ENCODE assay signal across 1 cellular context in the genomic region with DNA sequence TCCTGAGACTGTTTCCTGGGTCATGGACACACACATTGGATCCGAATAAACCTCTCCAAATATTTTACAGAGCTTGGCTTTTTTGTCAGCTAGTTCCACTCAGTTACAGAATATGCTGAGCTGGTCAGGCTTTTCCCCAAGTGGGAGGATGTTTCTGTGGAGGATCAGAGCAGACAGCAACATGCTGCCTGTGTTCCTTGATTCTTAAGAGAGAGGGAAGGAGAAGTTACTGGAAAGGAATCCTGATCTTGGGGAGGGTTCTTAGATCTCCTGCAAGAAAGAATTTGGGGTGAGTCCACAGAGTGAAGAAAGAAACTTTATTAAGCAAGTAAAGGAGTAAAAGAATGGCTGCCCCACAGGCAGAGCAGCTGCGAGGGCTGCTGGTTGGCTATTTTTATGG.
TF ChIP-seq lines count a peak whose summit lies in the region.

No MANE protein-coding gene starts in this region.

TF ChIP-seq in GM23338, 12 proteins besides CTCF, POLR2A, EP300 and RAD21 (continued from another document):
- TF ChIP-seq, protein P1, sequence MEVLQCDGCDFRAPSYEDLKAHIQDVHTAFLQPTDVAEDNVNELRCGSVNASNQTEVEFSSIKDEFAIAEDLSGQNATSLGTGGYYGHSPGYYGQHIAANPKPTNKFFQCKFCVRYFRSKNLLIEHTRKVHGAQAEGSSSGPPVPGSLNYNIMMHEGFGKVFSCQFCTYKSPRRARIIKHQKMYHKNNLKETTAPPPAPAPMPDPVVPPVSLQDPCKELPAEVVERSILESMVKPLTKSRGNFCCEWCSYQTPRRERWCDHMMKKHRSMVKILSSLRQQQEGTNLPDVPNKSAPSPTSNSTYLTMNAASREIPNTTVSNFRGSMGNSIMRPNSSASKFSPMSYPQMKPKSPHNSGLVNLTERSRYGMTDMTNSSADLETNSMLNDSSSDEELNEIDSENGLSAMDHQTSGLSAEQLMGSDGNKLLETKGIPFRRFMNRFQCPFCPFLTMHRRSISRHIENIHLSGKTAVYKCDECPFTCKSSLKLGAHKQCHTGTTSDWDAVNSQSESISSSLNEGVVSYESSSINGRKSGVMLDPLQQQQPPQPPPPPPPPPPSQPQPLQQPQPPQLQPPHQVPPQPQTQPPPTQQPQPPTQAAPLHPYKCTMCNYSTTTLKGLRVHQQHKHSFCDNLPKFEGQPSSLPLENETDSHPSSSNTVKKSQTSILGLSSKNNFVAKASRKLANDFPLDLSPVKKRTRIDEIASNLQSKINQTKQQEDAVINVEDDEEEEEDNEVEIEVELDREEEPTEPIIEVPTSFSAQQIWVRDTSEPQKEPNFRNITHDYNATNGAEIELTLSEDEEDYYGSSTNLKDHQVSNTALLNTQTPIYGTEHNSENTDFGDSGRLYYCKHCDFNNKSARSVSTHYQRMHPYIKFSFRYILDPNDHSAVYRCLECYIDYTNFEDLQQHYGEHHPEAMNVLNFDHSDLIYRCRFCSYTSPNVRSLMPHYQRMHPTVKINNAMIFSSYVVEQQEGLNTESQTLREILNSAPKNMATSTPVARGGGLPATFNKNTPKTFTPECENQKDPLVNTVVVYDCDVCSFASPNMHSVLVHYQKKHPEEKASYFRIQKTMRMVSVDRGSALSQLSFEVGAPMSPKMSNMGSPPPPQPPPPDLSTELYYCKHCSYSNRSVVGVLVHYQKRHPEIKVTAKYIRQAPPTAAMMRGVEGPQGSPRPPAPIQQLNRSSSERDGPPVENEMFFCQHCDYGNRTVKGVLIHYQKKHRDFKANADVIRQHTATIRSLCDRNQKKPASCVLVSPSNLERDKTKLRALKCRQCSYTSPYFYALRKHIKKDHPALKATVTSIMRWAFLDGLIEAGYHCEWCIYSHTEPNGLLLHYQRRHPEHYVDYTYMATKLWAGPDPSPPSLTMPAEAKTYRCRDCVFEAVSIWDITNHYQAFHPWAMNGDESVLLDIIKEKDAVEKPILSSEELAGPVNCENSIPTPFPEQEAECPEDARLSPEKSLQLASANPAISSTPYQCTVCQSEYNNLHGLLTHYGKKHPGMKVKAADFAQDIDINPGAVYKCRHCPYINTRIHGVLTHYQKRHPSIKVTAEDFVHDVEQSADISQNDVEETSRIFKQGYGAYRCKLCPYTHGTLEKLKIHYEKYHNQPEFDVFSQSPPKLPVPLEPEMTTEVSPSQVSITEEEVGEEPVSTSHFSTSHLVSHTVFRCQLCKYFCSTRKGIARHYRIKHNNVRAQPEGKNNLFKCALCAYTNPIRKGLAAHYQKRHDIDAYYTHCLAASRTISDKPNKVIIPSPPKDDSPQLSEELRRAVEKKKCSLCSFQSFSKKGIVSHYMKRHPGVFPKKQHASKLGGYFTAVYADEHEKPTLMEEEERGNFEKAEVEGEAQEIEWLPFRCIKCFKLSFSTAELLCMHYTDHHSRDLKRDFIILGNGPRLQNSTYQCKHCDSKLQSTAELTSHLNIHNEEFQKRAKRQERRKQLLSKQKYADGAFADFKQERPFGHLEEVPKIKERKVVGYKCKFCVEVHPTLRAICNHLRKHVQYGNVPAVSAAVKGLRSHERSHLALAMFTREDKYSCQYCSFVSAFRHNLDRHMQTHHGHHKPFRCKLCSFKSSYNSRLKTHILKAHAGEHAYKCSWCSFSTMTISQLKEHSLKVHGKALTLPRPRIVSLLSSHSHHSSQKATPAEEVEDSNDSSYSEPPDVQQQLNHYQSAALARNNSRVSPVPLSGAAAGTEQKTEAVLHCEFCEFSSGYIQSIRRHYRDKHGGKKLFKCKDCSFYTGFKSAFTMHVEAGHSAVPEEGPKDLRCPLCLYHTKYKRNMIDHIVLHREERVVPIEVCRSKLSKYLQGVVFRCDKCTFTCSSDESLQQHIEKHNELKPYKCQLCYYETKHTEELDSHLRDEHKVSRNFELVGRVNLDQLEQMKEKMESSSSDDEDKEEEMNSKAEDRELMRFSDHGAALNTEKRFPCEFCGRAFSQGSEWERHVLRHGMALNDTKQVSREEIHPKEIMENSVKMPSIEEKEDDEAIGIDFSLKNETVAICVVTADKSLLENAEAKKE (CRISPR knock-in tag; IDR thresholded peaks at IDR 0.05) = no peak
- TF ChIP-seq ZNF331 (CRISPR knock-in tag; IDR thresholded peaks at IDR 0.05; ENCODE audit: low read depth) = no peak
- TF ChIP-seq, protein P2, sequence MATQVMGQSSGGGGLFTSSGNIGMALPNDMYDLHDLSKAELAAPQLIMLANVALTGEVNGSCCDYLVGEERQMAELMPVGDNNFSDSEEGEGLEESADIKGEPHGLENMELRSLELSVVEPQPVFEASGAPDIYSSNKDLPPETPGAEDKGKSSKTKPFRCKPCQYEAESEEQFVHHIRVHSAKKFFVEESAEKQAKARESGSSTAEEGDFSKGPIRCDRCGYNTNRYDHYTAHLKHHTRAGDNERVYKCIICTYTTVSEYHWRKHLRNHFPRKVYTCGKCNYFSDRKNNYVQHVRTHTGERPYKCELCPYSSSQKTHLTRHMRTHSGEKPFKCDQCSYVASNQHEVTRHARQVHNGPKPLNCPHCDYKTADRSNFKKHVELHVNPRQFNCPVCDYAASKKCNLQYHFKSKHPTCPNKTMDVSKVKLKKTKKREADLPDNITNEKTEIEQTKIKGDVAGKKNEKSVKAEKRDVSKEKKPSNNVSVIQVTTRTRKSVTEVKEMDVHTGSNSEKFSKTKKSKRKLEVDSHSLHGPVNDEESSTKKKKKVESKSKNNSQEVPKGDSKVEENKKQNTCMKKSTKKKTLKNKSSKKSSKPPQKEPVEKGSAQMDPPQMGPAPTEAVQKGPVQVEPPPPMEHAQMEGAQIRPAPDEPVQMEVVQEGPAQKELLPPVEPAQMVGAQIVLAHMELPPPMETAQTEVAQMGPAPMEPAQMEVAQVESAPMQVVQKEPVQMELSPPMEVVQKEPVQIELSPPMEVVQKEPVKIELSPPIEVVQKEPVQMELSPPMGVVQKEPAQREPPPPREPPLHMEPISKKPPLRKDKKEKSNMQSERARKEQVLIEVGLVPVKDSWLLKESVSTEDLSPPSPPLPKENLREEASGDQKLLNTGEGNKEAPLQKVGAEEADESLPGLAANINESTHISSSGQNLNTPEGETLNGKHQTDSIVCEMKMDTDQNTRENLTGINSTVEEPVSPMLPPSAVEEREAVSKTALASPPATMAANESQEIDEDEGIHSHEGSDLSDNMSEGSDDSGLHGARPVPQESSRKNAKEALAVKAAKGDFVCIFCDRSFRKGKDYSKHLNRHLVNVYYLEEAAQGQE (IDR thresholded peaks at IDR 0.05; ENCODE audit: unreplicated experiment) = no peak
- TF ChIP-seq EZH2phosphoT487 (IDR thresholded peaks at IDR 0.05; ENCODE audit: unreplicated experiment) = no peak
- no peak for TF ChIP-seq NANOG (IDR thresholded peaks at IDR 0.05; ENCODE audit: borderline replicate concordance)
- no peak for TF ChIP-seq ZNF114 (CRISPR knock-in tag; IDR thresholded peaks at IDR 0.05)
- TF ChIP-seq EZH2 (IDR thresholded peaks at IDR 0.05; ENCODE audit: low read depth, unreplicated experiment) = no peak
TF ChIP-seq in GM23338: peak in this region for 0.
